Comparison of ENCODE assay signal across 1 cellular context in genomic region chr3:99366663-99367429, GRCh38.
TF ChIP-seq lines count a peak whose summit lies in the region.

No MANE protein-coding gene starts in this region.

TF ChIP-seq in IMR-90, 13 proteins besides CTCF, POLR2A, EP300 and RAD21 (continued from another document):
- TF ChIP-seq ELK1 (IDR thresholded peaks at IDR 0.05; ENCODE audit: borderline replicate concordance, low read depth, low read length), result no peak
